Comparison of ENCODE assay signal across 16 cellular contexts in the genomic region with DNA sequence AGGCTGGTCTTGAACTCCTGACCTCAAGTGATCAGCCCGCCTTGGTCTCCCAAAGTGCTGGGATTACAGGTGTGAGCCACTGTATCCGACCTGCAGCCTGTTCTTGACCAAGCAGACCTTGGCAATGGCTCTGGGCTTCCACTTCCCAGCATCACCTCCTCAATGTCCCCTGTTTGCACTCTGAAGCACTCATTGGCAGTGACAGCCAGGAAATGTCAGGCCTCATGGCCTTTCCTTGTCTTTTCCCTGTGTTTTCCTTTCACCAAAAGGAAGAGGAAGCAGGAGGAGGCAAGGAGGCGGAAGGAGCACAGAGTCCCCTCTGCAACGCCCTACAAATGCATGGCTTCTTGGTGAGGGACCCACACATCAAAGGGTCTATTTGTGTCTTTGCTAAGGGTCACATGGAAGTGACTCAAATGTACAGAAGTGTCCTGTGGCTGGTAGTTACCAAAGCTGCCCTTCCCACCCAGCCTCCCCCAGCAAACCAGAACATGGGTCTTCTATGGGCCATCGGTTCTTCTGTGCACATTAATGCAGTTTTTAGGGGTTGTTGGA.
"Had no signal": no experiment of that assay in that cellular context is flagged by ENCODE, and none has a peak within 500 bp of the region (broad histone marks: within the 10 kb centered on the region; RNA-seq: fewer than 3 reads in every experiment).

No MANE protein-coding gene starts in this region.

- H3K4me1 ChIP-seq: body of pancreas, SJCRH30 had no signal

- H3K4me3 ChIP-seq: body of pancreas, neural progenitor cell, right atrium auricular region, SJCRH30, smooth muscle cell had no signal

- H3K9ac ChIP-seq: neural progenitor cell had no signal

- H2AFZ ChIP-seq: neural progenitor cell had no signal

- DNase-seq: activated CD4-positive, alpha-beta T cell treated with anti-CD3 and anti-CD28 coated beads, Interleukin-2, amount 50 U/mL, for 48 hours; activated CD8-positive, alpha-beta memory T cell treated with anti-CD3 and anti-CD28 coated beads, Interleukin-2, amount 50 U/mL, for 48 hours; activated naive CD4-positive, alpha-beta T cell treated with anti-CD3 and anti-CD28 coated beads, Interleukin-2, amount 10 ng/mL, durations not matched to agents 7 days and 5 days; body of pancreas; central memory CD4-positive, alpha-beta T cell; erythroblast; glutamatergic neuron; SJCRH30; stimulated activated CD4-positive, alpha-beta T cell treated with anti-CD3 and anti-CD28 coated beads, Interleukin-1b, Interleukin-23, amount 100 ng/mL, for 48 hours; stimulated activated naive B cell treated with anti-CD40 and anti-IgM and Interleukin-4, amounts not matched to agents 10 μg/mL and 1 μg/mL and 100 μg/mL, for 72 hours; SW 1271 had no signal

- H3K4me3 Mint-ChIP-seq: activated naive CD4-positive, alpha-beta T cell treated with anti-CD3 and anti-CD28 coated beads, Interleukin-2, amount 10 ng/mL, durations not matched to agents 7 days and 5 days; neural progenitor cell; stimulated activated naive B cell treated with anti-CD40 and anti-IgM and Interleukin-4, amounts not matched to agents 10 μg/mL and 1 μg/mL and 100 μg/mL, for 72 hours; type B pancreatic cell had no signal

- H3K4me2 ChIP-seq: neural progenitor cell, smooth muscle cell had no signal

- ATAC-seq: activated CD4-positive, CD25-positive, alpha-beta regulatory T cell treated with anti-CD3 and anti-CD28 coated beads, Interleukin-2, amount 50 U/mL, for 24 hours; body of pancreas; stimulated activated naive B cell treated with anti-CD40 and anti-IgM and Interleukin-4, amounts not matched to agents 10 μg/mL and 1 μg/mL and 100 μg/mL, for 72 hours had no signal

- H3K36me3 ChIP-seq: neural progenitor cell, right atrium auricular region, SJCRH30 had no signal

- H3K27ac Mint-ChIP-seq: activated naive CD4-positive, alpha-beta T cell treated with anti-CD3 and anti-CD28 coated beads, Interleukin-2, amount 10 ng/mL, durations not matched to agents 7 days and 5 days; neural progenitor cell; stimulated activated naive B cell treated with anti-CD40 and anti-IgM and Interleukin-4, amounts not matched to agents 10 μg/mL and 1 μg/mL and 100 μg/mL, for 72 hours; type B pancreatic cell had no signal

- H3K9me3 ChIP-seq: body of pancreas, SJCRH30 had no signal

- H3K36me3 Mint-ChIP-seq: type B pancreatic cell had no signal

- H3K27me3 ChIP-seq: body of pancreas, neural progenitor cell, right atrium auricular region, SJCRH30 had no signal

- H3K9me3 Mint-ChIP-seq: neural progenitor cell, type B pancreatic cell had no signal

- H3K27ac ChIP-seq: body of pancreas, neural progenitor cell, right atrium auricular region, SJCRH30 had no signal
